Comparison of ENCODE assay signal across 37 cellular contexts in genomic region chr19:57757941-57758340, GRCh38.
"Had no signal": no experiment of that assay in that cellular context is flagged by ENCODE, and none has a peak within 500 bp of the region (broad histone marks: within the 10 kb centered on the region; RNA-seq: fewer than 3 reads in every experiment).

No MANE protein-coding gene starts in this region.

- H3K4me3 Mint-ChIP-seq: activated B cell treated with CpG ODN at 0.5 μM for 24 hours; activated CD4-positive, alpha-beta memory T cell treated with anti-CD3 and anti-CD28 coated beads for 36 hours; activated CD4-positive, alpha-beta T cell treated with anti-CD3 and anti-CD28 coated beads, Interleukin-2, amount 10 ng/mL, durations not matched to agents 24 days and 14 days; activated CD8-positive, alpha-beta T cell treated with anti-CD3 and anti-CD28 coated beads for 36 hours; activated naive CD4-positive, alpha-beta T cell treated with anti-CD3 and anti-CD28 coated beads for 36 hours; activated naive CD8-positive, alpha-beta T cell treated with anti-CD3 and anti-CD28 coated beads for 36 hours; activated T-cell treated with anti-CD3 and anti-CD28 coated beads, Interleukin-2, amount 50 U/mL, for 4 hours; activated T-cell treated with anti-CD3 and anti-CD28 coated beads, Interleukin-2, amount 50 U/mL, for 72 hours; activated T-helper 1 cell treated with anti-CD3 and anti-CD28 coated beads, Interleukin-12 subunit alpha, Interleukin-12 subunit beta, Interleukin-2, Interleukin-4 antibody, amounts not matched to agents 30 ng/mL and 10 ng/mL and 1 ng/mL, durations not matched to agents 14 hours and 24 hours and 36 hours; activated T-helper 17 cell treated with anti-CD3 and anti-CD28 coated beads, Interleukin-2, amount 50 U/mL, for 72 hours; T-helper 1 cell treated with Interleukin-12 subunit alpha and Interleukin-12 subunit beta and Interleukin-4 antibody, amounts not matched to agents 30 μg/mL and 1 μg/mL, for 36 hours; T-helper 2 cell treated with Interferon-gamma antibody and Interleukin-4, amounts not matched to agents 5 μg/mL and 100 μg/mL, for 36 hours had no signal

- H3K27me3 ChIP-seq: adrenal gland, body of pancreas, brain microvascular endothelial cell, breast epithelium had no signal

- ATAC-seq: activated CD8-positive, alpha-beta T cell treated with anti-CD3 and anti-CD28 coated beads for 36 hours; activated naive CD4-positive, alpha-beta T cell treated with anti-CD3 and anti-CD28 coated beads, Interleukin-2, amount 50 U/mL, for 72 hours; activated T-cell treated with anti-CD3 and anti-CD28 coated beads, Interleukin-2, amount 50 U/mL, for 4 hours; activated T-cell treated with anti-CD3 and anti-CD28 coated beads, Interleukin-2, amount 50 U/mL, for 72 hours; activated T-helper 17 cell treated with anti-CD3 and anti-CD28 coated beads, Interleukin-2, amount 50 U/mL, for 72 hours; body of pancreas had no signal

- FAIRE-seq: astrocyte, TTC549 had no signal

- H3K4me3 ChIP-seq: adrenal gland, body of pancreas had no signal

- DNase-seq: activated B cell treated with CpG ODN at 0.5 μM for 24 hours; activated CD4-positive, alpha-beta memory T cell treated with anti-CD3 and anti-CD28 coated beads for 36 hours; activated CD4-positive, alpha-beta T cell treated with anti-CD3 and anti-CD28 coated beads for 4 hours; activated CD4-positive, alpha-beta T cell treated with anti-CD3 and anti-CD28 coated beads, Interleukin-2, amount 10 ng/mL, durations not matched to agents 24 days and 14 days; activated CD4-positive, alpha-beta T cell treated with anti-CD3 and anti-CD28 coated beads, Interleukin-2, amount 50 U/mL, for 1 hour; activated CD4-positive, alpha-beta T cell treated with anti-CD3 and anti-CD28 coated beads, Interleukin-2, amount 50 U/mL, for 4 hours; activated CD4-positive, CD25-positive, alpha-beta regulatory T cell treated with anti-CD3 and anti-CD28 coated beads, Interleukin-2, amount 50 U/mL, for 72 hours; activated CD8-positive, alpha-beta memory T cell treated with anti-CD3 and anti-CD28 coated beads, Interleukin-2, amount 50 U/mL, for 4 hours; activated CD8-positive, alpha-beta T cell treated with anti-CD3 and anti-CD28 coated beads for 36 hours; activated effector memory CD4-positive, alpha-beta T cell treated with anti-CD3 and anti-CD28 coated beads, Interleukin-2, amount 50 U/mL, for 16 hours; activated gamma-delta T cell treated with Interleukin-2 at 50 U/mL for 16 hours; activated naive CD4-positive, alpha-beta T cell; activated naive CD4-positive, alpha-beta T cell treated with anti-CD3 and anti-CD28 coated beads for 36 hours; activated naive CD4-positive, alpha-beta T cell treated with anti-CD3 and anti-CD28 coated beads, Interleukin-2, amount 50 U/mL, for 16 hours; activated naive CD8-positive, alpha-beta T cell treated with anti-CD3 and anti-CD28 coated beads for 36 hours; activated T-cell treated with anti-CD3 and anti-CD28 coated beads for 4 hours; activated T-cell treated with anti-CD3 and anti-CD28 coated beads, Interleukin-2, amount 50 U/mL, for 1 hour; activated T-cell treated with anti-CD3 and anti-CD28 coated beads, Interleukin-2, amount 50 U/mL, for 4 hours; activated T-cell treated with anti-CD3 and anti-CD28 coated beads, Interleukin-2, amount 50 U/mL, for 72 hours; adrenal gland; amniotic stem cell; aorta; body of pancreas; brain microvascular endothelial cell; central memory CD4-positive, alpha-beta T cell; T-helper 1 cell; T-helper 2 cell; T-helper 9 cell had no signal

- H3K4me1 Mint-ChIP-seq: activated CD4-positive, alpha-beta T cell treated with anti-CD3 and anti-CD28 coated beads, Interleukin-2, amount 10 ng/mL, durations not matched to agents 24 days and 14 days; activated naive CD8-positive, alpha-beta T cell treated with anti-CD3 and anti-CD28 coated beads for 36 hours; activated T-helper 17 cell treated with anti-CD3 and anti-CD28 coated beads, Interleukin-2, amount 50 U/mL, for 72 hours had no signal

- H3K4me1 ChIP-seq: adrenal gland, body of pancreas, breast epithelium had no signal

- H3K27ac ChIP-seq: adrenal gland, body of pancreas, brain microvascular endothelial cell, breast epithelium, VCaP had no signal

- H3K27ac Mint-ChIP-seq: activated B cell treated with CpG ODN at 0.5 μM for 24 hours; activated CD4-positive, alpha-beta memory T cell treated with anti-CD3 and anti-CD28 coated beads for 36 hours; activated CD4-positive, alpha-beta T cell treated with anti-CD3 and anti-CD28 coated beads, Interleukin-2, amount 10 ng/mL, durations not matched to agents 24 days and 14 days; activated CD8-positive, alpha-beta T cell treated with anti-CD3 and anti-CD28 coated beads for 36 hours; activated naive CD4-positive, alpha-beta T cell treated with anti-CD3 and anti-CD28 coated beads for 36 hours; activated naive CD4-positive, alpha-beta T cell treated with anti-CD3 and anti-CD28 coated beads, Interleukin-2, amount 50 U/mL, for 72 hours; activated naive CD8-positive, alpha-beta T cell treated with anti-CD3 and anti-CD28 coated beads for 36 hours; activated T-cell treated with anti-CD3 and anti-CD28 coated beads, Interleukin-2, amount 50 U/mL, for 72 hours; activated T-helper 1 cell treated with anti-CD3 and anti-CD28 coated beads, Interleukin-12 subunit alpha, Interleukin-12 subunit beta, Interleukin-2, Interleukin-4 antibody, amounts not matched to agents 30 ng/mL and 10 ng/mL and 1 ng/mL, durations not matched to agents 14 hours and 24 hours and 36 hours; activated T-helper 17 cell treated with anti-CD3 and anti-CD28 coated beads, Interleukin-2, amount 50 U/mL, for 72 hours; T-helper 1 cell treated with Interleukin-12 subunit alpha and Interleukin-12 subunit beta and Interleukin-4 antibody, amounts not matched to agents 30 μg/mL and 1 μg/mL, for 36 hours; T-helper 2 cell treated with Interferon-gamma antibody and Interleukin-4, amounts not matched to agents 5 μg/mL and 100 μg/mL, for 36 hours had no signal

- H3K27me3 Mint-ChIP-seq: activated B cell treated with CpG ODN at 0.5 μM for 24 hours; activated CD4-positive, alpha-beta memory T cell treated with anti-CD3 and anti-CD28 coated beads for 36 hours; activated CD4-positive, alpha-beta T cell treated with anti-CD3 and anti-CD28 coated beads, Interleukin-2, amount 10 ng/mL, durations not matched to agents 24 days and 14 days; activated CD8-positive, alpha-beta T cell treated with anti-CD3 and anti-CD28 coated beads for 36 hours; activated naive CD8-positive, alpha-beta T cell treated with anti-CD3 and anti-CD28 coated beads for 36 hours; activated T-helper 17 cell treated with anti-CD3 and anti-CD28 coated beads, Interleukin-2, amount 50 U/mL, for 72 hours had no signal
